Comparison of ENCODE assay signal across 13 cellular contexts in genomic region chr12:124456133-124456651, GRCh38.
DNase-seq lines count a peak whose midpoint lies in the region; ATAC-seq, FAIRE-seq and TF ChIP-seq lines count a peak whose summit lies in the region.
"Had no signal": no experiment of that assay in that cellular context is flagged by ENCODE, and none has a peak within 500 bp of the region (broad histone marks: within the 10 kb centered on the region; RNA-seq: fewer than 3 reads in every experiment).

No MANE protein-coding gene starts in this region.

- H3K9me3 ChIP-seq in DOHH2 (ENCODE audit: control insufficient read depth, insufficient read depth, low read length) (no peaks in the 10 kb centered on the region), astrocyte (ENCODE audit: insufficient read depth, low read depth, low read length) (no peaks in the 10 kb centered on the region)
- H3K9me3 ChIP-seq: thyroid gland had no signal

- H3K27ac Mint-ChIP-seq in T-helper 2 cell treated with Interferon-gamma antibody and Interleukin-4, amounts not matched to agents 5 μg/mL and 100 μg/mL, for 36 hours = peak overlapping the region; percentile 47
- peak overlapping the region; percentile 10 for H3K27ac Mint-ChIP-seq in astrocyte (ENCODE audit: unreplicated experiment)
- H3K27ac Mint-ChIP-seq in natural killer cell treated with Interleukin-12 subunit alpha and Interleukin-12 subunit beta and Interleukin-15 and Interleukin-18, amount 100 ng/mL, for 72 hours = no peak overlapping the region

- peak overlapping the region; percentile 30; the same call in 1 of the 2 replicates for H3K4me2 ChIP-seq in DOHH2 (ENCODE audit: low read length)
- no peak overlapping the region for H3K4me2 ChIP-seq in astrocyte (ENCODE audit: low read length)

- no peaks in the 10 kb centered on the region; the same call in 1 of the 2 replicates for H3K36me3 ChIP-seq in DOHH2 (ENCODE audit: control insufficient read depth, low read length)
- H3K36me3 ChIP-seq in astrocyte (ENCODE audit: insufficient read depth, low read length) = peaks cover 2% of the 10 kb centered on the region
- H3K36me3 ChIP-seq: thyroid gland had no signal

- H3K4me1 Mint-ChIP-seq in T-helper 2 cell treated with Interferon-gamma antibody and Interleukin-4, amounts not matched to agents 5 μg/mL and 100 μg/mL, for 36 hours (ENCODE audit: low read depth) = peaks cover 31% of the 10 kb centered on the region
- peaks cover 17% of the 10 kb centered on the region for H3K4me1 Mint-ChIP-seq in astrocyte (ENCODE audit: low read depth, unreplicated experiment)
- peaks cover 54 to 60% of the 10 kb centered on the region in 2 donors for H3K4me1 Mint-ChIP-seq in natural killer cell treated with Interleukin-12 subunit alpha and Interleukin-12 subunit beta and Interleukin-15 and Interleukin-18, amount 100 ng/mL, for 72 hours (ENCODE audit: low read depth in 2 of 2)

- H3K27ac ChIP-seq in DOHH2 (ENCODE audit: low read depth, low read length) (no peak overlapping the region), astrocyte (ENCODE audit: low read depth, low read length) (no peak overlapping the region)
- H3K27ac ChIP-seq: GM23248 had no signal

- H4K20me1 ChIP-seq in DOHH2 (ENCODE audit: control insufficient read depth, insufficient read depth, low read depth, low read length) (peaks cover 6% of the 10 kb centered on the region; the same call in 1 of the 2 replicates), astrocyte (ENCODE audit: insufficient read depth, low read length) (peaks cover 87% of the 10 kb centered on the region)

- ATAC-seq in natural killer cell treated with Interleukin-12 subunit alpha and Interleukin-12 subunit beta and Interleukin-15 and Interleukin-18, amount 100 ng/mL, for 72 hours = no peak

- H3K27me3 Mint-ChIP-seq in T-helper 2 cell treated with Interferon-gamma antibody and Interleukin-4, amounts not matched to agents 5 μg/mL and 100 μg/mL, for 36 hours (ENCODE audit: low read depth) = no peaks in the 10 kb centered on the region
- no peaks in the 10 kb centered on the region for H3K27me3 Mint-ChIP-seq in astrocyte (ENCODE audit: low read depth, unreplicated experiment)
- no peaks in the 10 kb centered on the region for H3K27me3 Mint-ChIP-seq in natural killer cell treated with Interleukin-12 subunit alpha and Interleukin-12 subunit beta and Interleukin-15 and Interleukin-18, amount 100 ng/mL, for 72 hours

- DNase-seq in T-helper 2 cell treated with Interferon-gamma antibody and Interleukin-4, amounts not matched to agents 5 μg/mL and 100 μg/mL, for 36 hours (ENCODE audit: low spot score) = no peak
- DNase-seq in T-helper 2 cell (no peak), astrocyte (ENCODE audit: low read depth) (no peak), SKM-1 treated with dmso at 0.1 percent for 144 hours (lab: John Stamatoyannopoulos, UW; ENCODE audit: unreplicated experiment) (no peak), foreskin fibroblast (no peak), NCI-H1694 (lab: John Stamatoyannopoulos, UW) (no peak)
- no peak for DNase-seq in natural killer cell treated with Interleukin-12 subunit alpha and Interleukin-12 subunit beta and Interleukin-15 and Interleukin-18, amount 100 ng/mL, for 72 hours (ENCODE audit: low spot score)
- DNase-seq: DMS 273 treated with DMSO at 0.1 percent for 48 hours, GM23248, NCI-H510A treated with DMSO at 0.1 percent for 48 hours, thyroid gland had no signal

- H3F3A ChIP-seq in DOHH2 (ENCODE audit: control insufficient read depth, insufficient read depth) = no peaks in the 10 kb centered on the region; the same call in 1 of the 2 replicates

- no peaks in the 10 kb centered on the region for H3K9me2 ChIP-seq in DOHH2 (replicated peaks; ENCODE audit: control insufficient read depth, low read length)

- no peak for TF ChIP-seq CTCF in DOHH2 (IDR thresholded peaks at IDR 0.05; ENCODE audit: low read depth, low read length, poor library complexity, severe bottlenecking)
- no peak for TF ChIP-seq CTCF in astrocyte (IDR thresholded peaks at IDR 0.05; ENCODE audit: insufficient read depth, low read depth, low read length)
- no peak for TF ChIP-seq CTCF in foreskin fibroblast (IDR thresholded peaks at IDR 0.05; ENCODE audit: low read depth, low read length)

- peaks cover 27% of the 10 kb centered on the region for H3K36me3 Mint-ChIP-seq in T-helper 2 cell treated with Interferon-gamma antibody and Interleukin-4, amounts not matched to agents 5 μg/mL and 100 μg/mL, for 36 hours (ENCODE audit: low read depth)
- H3K36me3 Mint-ChIP-seq in astrocyte (ENCODE audit: low read depth, unreplicated experiment) = peaks cover 14% of the 10 kb centered on the region
- H3K36me3 Mint-ChIP-seq in natural killer cell treated with Interleukin-12 subunit alpha and Interleukin-12 subunit beta and Interleukin-15 and Interleukin-18, amount 100 ng/mL, for 72 hours = peaks cover 7% of the 10 kb centered on the region

- H3K4me3 ChIP-seq in DOHH2 (ENCODE audit: low read length) (peak overlapping the region; percentile 20; the same call in 1 of the 2 replicates), astrocyte (ENCODE audit: insufficient read depth, low read depth, low read length) (no peak overlapping the region), foreskin fibroblast (ENCODE audit: low read depth in 1 of 2, low read length in 2 of 2) (no peak overlapping the region)
- H3K4me3 ChIP-seq: GM23248, thyroid gland had no signal

- no peak for FAIRE-seq in astrocyte (lab: Jason Lieb, UNC)
- FAIRE-seq: A204.1 had no signal

- no peak overlapping the region for H3K9ac ChIP-seq in astrocyte (ENCODE audit: low read length)
- H3K9ac ChIP-seq: GM23248 had no signal

- no peak overlapping the region for H2AFZ ChIP-seq in astrocyte (ENCODE audit: low read depth, low read length)
- H2AFZ ChIP-seq: GM23248 had no signal

- H3K9me3 Mint-ChIP-seq in T-helper 2 cell treated with Interferon-gamma antibody and Interleukin-4, amounts not matched to agents 5 μg/mL and 100 μg/mL, for 36 hours = no peaks in the 10 kb centered on the region
- no peaks in the 10 kb centered on the region for H3K9me3 Mint-ChIP-seq in astrocyte (ENCODE audit: unreplicated experiment)
- no peaks in the 10 kb centered on the region for H3K9me3 Mint-ChIP-seq in natural killer cell treated with Interleukin-12 subunit alpha and Interleukin-12 subunit beta and Interleukin-15 and Interleukin-18, amount 100 ng/mL, for 72 hours

- H3K4me1 ChIP-seq in DOHH2 (ENCODE audit: control insufficient read depth, low read length) = peaks cover 38% of the 10 kb centered on the region
- H3K4me1 ChIP-seq in astrocyte (ENCODE audit: insufficient read depth, low read length) = peaks cover 30% of the 10 kb centered on the region

- H3K79me2 ChIP-seq in DOHH2 (ENCODE audit: control insufficient read depth, low read length) (no peaks in the 10 kb centered on the region), astrocyte (ENCODE audit: insufficient read depth, low read length) (peaks cover 35% of the 10 kb centered on the region)

- peak overlapping the region; percentile 82 for H3K4me3 Mint-ChIP-seq in T-helper 2 cell treated with Interferon-gamma antibody and Interleukin-4, amounts not matched to agents 5 μg/mL and 100 μg/mL, for 36 hours
- H3K4me3 Mint-ChIP-seq in astrocyte (ENCODE audit: unreplicated experiment) = no peak overlapping the region
- peak overlapping the region; percentile 70 for H3K4me3 Mint-ChIP-seq in natural killer cell treated with Interleukin-12 subunit alpha and Interleukin-12 subunit beta and Interleukin-15 and Interleukin-18, amount 100 ng/mL, for 72 hours

- H3K27me3 ChIP-seq in DOHH2 (ENCODE audit: control insufficient read depth, low read length) (no peaks in the 10 kb centered on the region), astrocyte (ENCODE audit: insufficient read depth, low read length) (no peaks in the 10 kb centered on the region)
- H3K27me3 ChIP-seq: thyroid gland had no signal

Comparison
In these comparisons a context has a peak if more than half of its experiments do, and no peak if none do; other contexts are left out.
1. H3K27ac Mint-ChIP-seq: peak in T-helper 2 cell treated with Interferon-gamma antibody and Interleukin-4, amounts not matched to agents 5 μg/mL and 100 μg/mL, for 36 hours (single experiment) and astrocyte (single experiment); none in natural killer cell treated with Interleukin-12 subunit alpha and Interleukin-12 subunit beta and Interleukin-15 and Interleukin-18, amount 100 ng/mL, for 72 hours (0 of 2).